Comparison of ENCODE assay signal across 7 cellular contexts in the genomic region with DNA sequence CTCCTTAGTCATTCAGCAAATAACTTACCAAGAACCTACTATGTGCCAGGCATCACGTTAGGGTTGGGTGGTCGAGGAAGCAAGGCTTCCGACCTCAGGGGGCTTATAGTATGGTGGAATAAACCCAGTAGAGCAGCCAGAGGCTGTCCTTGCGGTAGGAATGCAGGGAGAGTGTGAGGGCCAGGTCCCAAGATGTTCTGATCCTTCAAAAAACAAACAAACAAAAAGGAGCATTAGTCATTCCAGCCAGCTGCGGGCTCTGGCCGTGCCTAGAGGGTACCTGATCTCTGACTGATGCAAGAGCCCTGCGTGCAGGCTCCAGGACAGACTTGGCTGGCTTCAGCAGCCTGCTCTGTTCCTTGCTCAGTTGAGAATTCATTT. TPM values are rescaled to one million over a fixed set of nuclear protein-coding genes. Genes with fewer than 3 reads are reported as not detected.
DNase-seq lines count a peak whose midpoint lies in the region; ATAC-seq and TF ChIP-seq lines count a peak whose summit lies in the region.

No MANE protein-coding gene starts in this region.

- ATAC-seq in GM18873 (IDR thresholded peaks at IDR 0.05; ENCODE audit: low FRiP score, unreplicated experiment) (no peak), HG03520 (IDR thresholded peaks at IDR 0.05; ENCODE audit: unreplicated experiment) (no peak)

- TF ChIP-seq CTCF in HEK293 (tag by site-specific recombination; IDR thresholded peaks at IDR 0.05) (peak; percentile 30; the same call in 1 of the 2 replicates), fibroblast of mammary gland (conservative IDR thresholded peaks at IDR 0.05; ENCODE audit: control insufficient read depth, insufficient read depth, low read depth, low read length) (peak; percentile 46)

- POLR2A ChIA-PET in HEK293 (lab: Yijun Ruan, JAX): interaction anchor here (0.5 to 3.8 kb wide), 3 partner anchors 15 to 33 kb away, joined by 6 to 61 read pairs (median 10); a partner anchor contains a TSS

- peaks cover 16% of the 10 kb centered on the region for H3K4me1 ChIP-seq in HEK293 (ENCODE audit: control insufficient read depth, insufficient read depth, low read length)

- H3K36me3 ChIP-seq in HEK293 (ENCODE audit: control insufficient read depth in 2 of 2, insufficient read depth in 1 of 2, low read length in 2 of 2): peaks cover 4 to 59% of the 10 kb centered on the region in 2 experiments

- no peaks in the 10 kb centered on the region for H3K9me3 ChIP-seq in HEK293 (ENCODE audit: control insufficient read depth, insufficient read depth, low read depth, low read length)

- DNase-seq in SK-MEL-5 (ENCODE audit: low read depth, low spot score): peak; percentile 61
- peak; percentile 92 for DNase-seq in fibroblast of mammary gland (ENCODE audit: low read depth)
- DNase-seq in stromal cell of bone marrow (ENCODE audit: low read depth): peak; percentile 49
- no peak for DNase-seq in KG1 (lab: John Stamatoyannopoulos, UW)

- H3K4me3 ChIP-seq in HEK293 (ENCODE audit: low read depth, low read length) (no peak overlapping the region), fibroblast of mammary gland (ENCODE audit: control insufficient read depth, low read depth, low read length) (no peak overlapping the region)

- peak overlapping the region; percentile 51 for H3K27ac ChIP-seq in HEK293 (ENCODE audit: extremely low read depth, low read depth, low read length)

- CTCF ChIA-PET in HEK293 (lab: Yijun Ruan, JAX): interaction anchor here (0.6 to 1.6 kb wide), 6 partner anchors 15 to 520 kb away, joined by 3 to 6 read pairs (median 4); no protein-coding TSS in a partner anchor

- in situ Hi-C loops in SK-MEL-5 (cut with HindIII; ENCODE audit: low pct_unique_long_range_greater_than_20kb, low sequenced_read_pairs): no loop called here

TF ChIP-seq in HEK293, 187 proteins besides CTCF, POLR2A, EP300 and RAD21 (continues in another document):
- TF ChIP-seq PRDM1 (tag by site-specific recombination; IDR thresholded peaks at IDR 0.05): peak; percentile 31
- TF ChIP-seq SP2 (tag by site-specific recombination; IDR thresholded peaks at IDR 0.05): no peak
- TF ChIP-seq, protein P1, sequence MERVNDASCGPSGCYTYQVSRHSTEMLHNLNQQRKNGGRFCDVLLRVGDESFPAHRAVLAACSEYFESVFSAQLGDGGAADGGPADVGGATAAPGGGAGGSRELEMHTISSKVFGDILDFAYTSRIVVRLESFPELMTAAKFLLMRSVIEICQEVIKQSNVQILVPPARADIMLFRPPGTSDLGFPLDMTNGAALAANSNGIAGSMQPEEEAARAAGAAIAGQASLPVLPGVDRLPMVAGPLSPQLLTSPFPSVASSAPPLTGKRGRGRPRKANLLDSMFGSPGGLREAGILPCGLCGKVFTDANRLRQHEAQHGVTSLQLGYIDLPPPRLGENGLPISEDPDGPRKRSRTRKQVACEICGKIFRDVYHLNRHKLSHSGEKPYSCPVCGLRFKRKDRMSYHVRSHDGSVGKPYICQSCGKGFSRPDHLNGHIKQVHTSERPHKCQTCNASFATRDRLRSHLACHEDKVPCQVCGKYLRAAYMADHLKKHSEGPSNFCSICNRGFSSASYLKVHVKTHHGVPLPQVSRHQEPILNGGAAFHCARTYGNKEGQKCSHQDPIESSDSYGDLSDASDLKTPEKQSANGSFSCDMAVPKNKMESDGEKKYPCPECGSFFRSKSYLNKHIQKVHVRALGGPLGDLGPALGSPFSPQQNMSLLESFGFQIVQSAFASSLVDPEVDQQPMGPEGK (tag by site-specific recombination; IDR thresholded peaks at IDR 0.05): peak; percentile 78
- no peak for TF ChIP-seq ZFP3 (tag by site-specific recombination; IDR thresholded peaks at IDR 0.05; ENCODE audit: low read depth)
- TF ChIP-seq, protein P2, sequence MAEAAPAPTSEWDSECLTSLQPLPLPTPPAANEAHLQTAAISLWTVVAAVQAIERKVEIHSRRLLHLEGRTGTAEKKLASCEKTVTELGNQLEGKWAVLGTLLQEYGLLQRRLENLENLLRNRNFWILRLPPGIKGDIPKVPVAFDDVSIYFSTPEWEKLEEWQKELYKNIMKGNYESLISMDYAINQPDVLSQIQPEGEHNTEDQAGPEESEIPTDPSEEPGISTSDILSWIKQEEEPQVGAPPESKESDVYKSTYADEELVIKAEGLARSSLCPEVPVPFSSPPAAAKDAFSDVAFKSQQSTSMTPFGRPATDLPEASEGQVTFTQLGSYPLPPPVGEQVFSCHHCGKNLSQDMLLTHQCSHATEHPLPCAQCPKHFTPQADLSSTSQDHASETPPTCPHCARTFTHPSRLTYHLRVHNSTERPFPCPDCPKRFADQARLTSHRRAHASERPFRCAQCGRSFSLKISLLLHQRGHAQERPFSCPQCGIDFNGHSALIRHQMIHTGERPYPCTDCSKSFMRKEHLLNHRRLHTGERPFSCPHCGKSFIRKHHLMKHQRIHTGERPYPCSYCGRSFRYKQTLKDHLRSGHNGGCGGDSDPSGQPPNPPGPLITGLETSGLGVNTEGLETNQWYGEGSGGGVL (tag by site-specific recombination; IDR thresholded peaks at IDR 0.05): peak; percentile 86
- TF ChIP-seq, protein P3, sequence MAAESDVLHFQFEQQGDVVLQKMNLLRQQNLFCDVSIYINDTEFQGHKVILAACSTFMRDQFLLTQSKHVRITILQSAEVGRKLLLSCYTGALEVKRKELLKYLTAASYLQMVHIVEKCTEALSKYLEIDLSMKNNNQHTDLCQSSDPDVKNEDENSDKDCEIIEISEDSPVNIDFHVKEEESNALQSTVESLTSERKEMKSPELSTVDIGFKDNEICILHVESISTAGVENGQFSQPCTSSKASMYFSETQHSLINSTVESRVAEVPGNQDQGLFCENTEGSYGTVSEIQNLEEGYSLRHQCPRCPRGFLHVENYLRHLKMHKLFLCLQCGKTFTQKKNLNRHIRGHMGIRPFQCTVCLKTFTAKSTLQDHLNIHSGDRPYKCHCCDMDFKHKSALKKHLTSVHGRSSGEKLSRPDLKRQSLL (tag by site-specific recombination; IDR thresholded peaks at IDR 0.05): peak; percentile 81
- TF ChIP-seq, protein P4, sequence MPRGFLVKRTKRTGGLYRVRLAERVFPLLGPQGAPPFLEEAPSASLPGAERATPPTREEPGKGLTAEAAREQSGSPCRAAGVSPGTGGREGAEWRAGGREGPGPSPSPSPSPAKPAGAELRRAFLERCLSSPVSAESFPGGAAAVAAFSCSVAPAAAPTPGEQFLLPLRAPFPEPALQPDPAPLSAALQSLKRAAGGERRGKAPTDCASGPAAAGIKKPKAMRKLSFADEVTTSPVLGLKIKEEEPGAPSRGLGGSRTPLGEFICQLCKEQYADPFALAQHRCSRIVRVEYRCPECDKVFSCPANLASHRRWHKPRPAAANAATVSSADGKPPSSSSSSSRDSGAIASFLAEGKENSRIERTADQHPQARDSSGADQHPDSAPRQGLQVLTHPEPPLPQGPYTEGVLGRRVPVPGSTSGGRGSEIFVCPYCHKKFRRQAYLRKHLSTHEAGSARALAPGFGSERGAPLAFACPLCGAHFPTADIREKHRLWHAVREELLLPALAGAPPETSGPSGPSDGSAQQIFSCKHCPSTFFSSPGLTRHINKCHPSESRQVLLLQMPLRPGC (tag by site-specific recombination; IDR thresholded peaks at IDR 0.05): 0 out of 2 replicates have a peak, but pooled peaks have one; percentile 32
- no peak for TF ChIP-seq ZBTB7A (tag by site-specific recombination; IDR thresholded peaks at IDR 0.05; ENCODE audit: low read depth)
- TF ChIP-seq, protein P5, sequence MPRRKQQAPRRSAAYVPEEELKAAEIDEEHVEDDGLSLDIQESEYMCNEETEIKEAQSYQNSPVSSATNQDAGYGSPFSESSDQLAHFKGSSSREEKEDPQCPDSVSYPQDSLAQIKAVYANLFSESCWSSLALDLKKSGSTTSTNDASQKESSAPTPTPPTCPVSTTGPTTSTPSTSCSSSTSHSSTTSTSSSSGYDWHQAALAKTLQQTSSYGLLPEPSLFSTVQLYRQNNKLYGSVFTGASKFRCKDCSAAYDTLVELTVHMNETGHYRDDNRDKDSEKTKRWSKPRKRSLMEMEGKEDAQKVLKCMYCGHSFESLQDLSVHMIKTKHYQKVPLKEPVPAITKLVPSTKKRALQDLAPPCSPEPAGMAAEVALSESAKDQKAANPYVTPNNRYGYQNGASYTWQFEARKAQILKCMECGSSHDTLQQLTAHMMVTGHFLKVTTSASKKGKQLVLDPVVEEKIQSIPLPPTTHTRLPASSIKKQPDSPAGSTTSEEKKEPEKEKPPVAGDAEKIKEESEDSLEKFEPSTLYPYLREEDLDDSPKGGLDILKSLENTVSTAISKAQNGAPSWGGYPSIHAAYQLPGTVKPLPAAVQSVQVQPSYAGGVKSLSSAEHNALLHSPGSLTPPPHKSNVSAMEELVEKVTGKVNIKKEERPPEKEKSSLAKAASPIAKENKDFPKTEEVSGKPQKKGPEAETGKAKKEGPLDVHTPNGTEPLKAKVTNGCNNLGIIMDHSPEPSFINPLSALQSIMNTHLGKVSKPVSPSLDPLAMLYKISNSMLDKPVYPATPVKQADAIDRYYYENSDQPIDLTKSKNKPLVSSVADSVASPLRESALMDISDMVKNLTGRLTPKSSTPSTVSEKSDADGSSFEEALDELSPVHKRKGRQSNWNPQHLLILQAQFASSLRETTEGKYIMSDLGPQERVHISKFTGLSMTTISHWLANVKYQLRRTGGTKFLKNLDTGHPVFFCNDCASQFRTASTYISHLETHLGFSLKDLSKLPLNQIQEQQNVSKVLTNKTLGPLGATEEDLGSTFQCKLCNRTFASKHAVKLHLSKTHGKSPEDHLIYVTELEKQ (tag by site-specific recombination; IDR thresholded peaks at IDR 0.05; ENCODE audit: borderline replicate concordance): peak; percentile 52; the same call in 1 of the 2 replicates
- 0 out of 2 replicates have a peak, but pooled peaks have one; percentile 60 for TF ChIP-seq ZBTB48 (tag by site-specific recombination; IDR thresholded peaks at IDR 0.05)
- TF ChIP-seq ZNF544 (tag by site-specific recombination; IDR thresholded peaks at IDR 0.05): no peak
- peak; percentile 19; the same call in 1 of the 2 replicates for TF ChIP-seq ZNF394 (tag by site-specific recombination; IDR thresholded peaks at IDR 0.05; ENCODE audit: borderline replicate concordance)
- TF ChIP-seq GLIS1 (tag by site-specific recombination; IDR thresholded peaks at IDR 0.05): peak; percentile 23; the same call in 1 of the 2 replicates
- TF ChIP-seq ZNF529 (tag by site-specific recombination; IDR thresholded peaks at IDR 0.05; ENCODE audit: insufficient replicate concordance): no peak
- TF ChIP-seq ZNF140 (tag by site-specific recombination; IDR thresholded peaks at IDR 0.05): no peak
- TF ChIP-seq FEZF1 (tag by site-specific recombination; IDR thresholded peaks at IDR 0.05): peak; percentile 67
- peak; percentile 57 for TF ChIP-seq ZNF629 (tag by site-specific recombination; IDR thresholded peaks at IDR 0.05)

RNA-seq across cellular contexts. Expression of a gene that starts 18.2 kb away (rescaled TPM):
- total RNA-seq in SK-MEL-5 (2014; rRNA removed; shearing (Covaris generic)): 35.6 and 36.3 TPM in 2 replicates
- 55.2 and 58.2 TPM in 2 replicates for polyA plus RNA-seq in SK-MEL-5 (2015; cell fraction: cytosol; rRNA removed)
- 19.8 and 20.3 TPM in 2 replicates for polyA plus RNA-seq in SK-MEL-5 (2015; cell fraction: nucleus; rRNA removed)

RNA-seq across cellular contexts. Expression of a gene that starts 18.3 kb away (rescaled TPM):
- 24.0 and 30.4 TPM in 2 replicates for total RNA-seq in SK-MEL-5 (2014; rRNA removed; shearing (Covaris generic))
- polyA plus RNA-seq in SK-MEL-5 (2015; cell fraction: cytosol; rRNA removed): 15.5 and 20.0 TPM in 2 replicates
- 35.2 and 42.7 TPM in 2 replicates for polyA plus RNA-seq in SK-MEL-5 (2015; cell fraction: nucleus; rRNA removed)
